In the genomic region with DNA sequence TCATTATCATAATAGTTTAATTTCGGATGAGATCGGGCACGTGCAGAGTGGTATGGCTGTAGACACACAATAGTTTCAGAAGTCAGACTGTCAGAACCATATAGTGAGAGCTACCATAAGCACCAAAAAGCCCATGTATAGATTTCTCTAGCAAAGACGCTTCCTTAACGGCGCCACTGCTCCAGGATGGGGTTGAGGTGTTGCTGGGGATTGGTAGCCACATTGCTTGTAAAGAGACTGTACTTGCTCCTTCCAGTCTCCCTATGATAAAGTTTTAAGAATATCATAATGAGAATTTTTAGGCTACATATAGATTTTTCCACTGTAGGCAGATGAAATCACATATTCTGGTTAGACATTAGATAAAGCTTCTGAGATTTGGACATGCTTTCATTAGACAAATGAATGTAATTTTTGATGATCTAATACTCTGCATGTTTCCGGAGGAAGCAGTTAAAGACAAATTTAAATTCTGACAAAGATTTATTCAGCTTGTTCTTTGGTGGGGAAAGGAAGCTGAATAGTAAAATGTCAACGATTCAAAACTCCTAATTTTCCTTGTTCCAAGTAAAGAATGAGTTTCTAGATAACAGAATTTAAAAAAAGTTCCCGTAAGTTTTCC, we compare ENCODE assay signal across 18 cellular contexts.
DNase-seq lines count a peak whose midpoint lies in the region; ATAC-seq and TF ChIP-seq lines count a peak whose summit lies in the region.
"Had no signal": no experiment of that assay in that cellular context is flagged by ENCODE, and none has a peak within 500 bp of the region (broad histone marks: within the 10 kb centered on the region; RNA-seq: fewer than 3 reads in every experiment).

No MANE protein-coding gene starts in this region.

- TF ChIP-seq CTCF in SK-N-SH (IDR thresholded peaks at IDR 0.05) (no peak), foreskin keratinocyte (conservative IDR thresholded peaks at IDR 0.05) (no peak), smooth muscle cell (IDR thresholded peaks at IDR 0.05; ENCODE audit: borderline replicate concordance, insufficient read depth, poor library complexity, severe bottlenecking) (no peak)

- intact Hi-C loops in activated naive CD4-positive, alpha-beta T cell treated with anti-CD3 and anti-CD28 coated beads for 36 hours (cut with micrococcal nuclease), result loop anchor here (1.0 kb wide), 4 partner anchors 12 to 91 kb away; no protein-coding TSS in a partner anchor

- DNase-seq in activated naive CD4-positive, alpha-beta T cell treated with anti-CD3 and anti-CD28 coated beads for 36 hours, result no peak
- DNase-seq in activated naive CD4-positive, alpha-beta T cell (lab: John Stamatoyannopoulos, UW), result no peak
- DNase-seq in SK-N-SH (no peak), foreskin keratinocyte (no peak), smooth muscle cell (lab: John Stamatoyannopoulos, UW; ENCODE audit: unreplicated experiment) (no peak), COLO829 (ENCODE audit: low spot score) (no peak), putamen (ENCODE audit: low spot score) (no peak)
- DNase-seq: activated CD8-positive, alpha-beta T cell treated with anti-CD3 and anti-CD28 coated beads for 36 hours; activated effector memory CD4-positive, alpha-beta T cell treated with anti-CD3 and anti-CD28 coated beads, Interleukin-2, amount 50 U/mL, for 16 hours; glutamatergic neuron; left cardiac atrium; NCI-H146; NCI-H526 treated with DMSO at 0.1 percent for 48 hours had no signal

- H3K4me3 ChIP-seq in SK-N-SH (ENCODE audit: low read depth in 2 of 2, low read length in 1 of 2) (peak overlapping the region; percentile 17 to 33; a peak in 2 of 4 replicates), smooth muscle cell (no peak overlapping the region)
- H3K4me3 ChIP-seq: HAP-1, suprapubic skin had no signal

- peaks cover 0 to 34% of the 10 kb centered on the region in 2 experiments; a peak in 3 of 4 replicates for H3K4me1 ChIP-seq in SK-N-SH (ENCODE audit: control insufficient read depth in 1 of 2, insufficient read depth in 2 of 2, low read depth in 1 of 2, low read length in 1 of 2)
- H3K4me1 ChIP-seq in foreskin keratinocyte, result peaks cover 17% of the 10 kb centered on the region
- H3K4me1 ChIP-seq in smooth muscle cell (ENCODE audit: low read depth), result peaks cover 5% of the 10 kb centered on the region
- H3K4me1 ChIP-seq: HAP-1, suprapubic skin had no signal

- H3K79me2 ChIP-seq in SK-N-SH (ENCODE audit: insufficient read depth) (peaks cover 48% of the 10 kb centered on the region), smooth muscle cell (ENCODE audit: low read depth) (no peaks in the 10 kb centered on the region)

- H3K27me3 ChIP-seq in SK-N-SH (ENCODE audit: insufficient read depth) (no peaks in the 10 kb centered on the region), foreskin keratinocyte (no peaks in the 10 kb centered on the region), smooth muscle cell (ENCODE audit: low read depth) (no peaks in the 10 kb centered on the region)
- H3K27me3 ChIP-seq: neutrophil, suprapubic skin had no signal

- no peaks in the 10 kb centered on the region for H3K9me2 ChIP-seq in SK-N-SH

- peak overlapping the region; percentile 8 for H2AFZ ChIP-seq in SK-N-SH (ENCODE audit: low read depth)
- H2AFZ ChIP-seq in smooth muscle cell (ENCODE audit: low read depth), result peak overlapping the region; percentile 50

- H3K9ac ChIP-seq in SK-N-SH (peak overlapping the region; percentile 82), smooth muscle cell (ENCODE audit: low read depth) (peak overlapping the region; percentile 65)

- H3K27me3 Mint-ChIP-seq in activated naive CD4-positive, alpha-beta T cell treated with anti-CD3 and anti-CD28 coated beads for 36 hours (ENCODE audit: low read depth), result no peaks in the 10 kb centered on the region

- H3K36me3 Mint-ChIP-seq in activated naive CD4-positive, alpha-beta T cell treated with anti-CD3 and anti-CD28 coated beads for 36 hours (ENCODE audit: low read depth), result no peaks in the 10 kb centered on the region

- H3K4me1 Mint-ChIP-seq in activated naive CD4-positive, alpha-beta T cell treated with anti-CD3 and anti-CD28 coated beads for 36 hours (ENCODE audit: low read depth), result peaks cover 30% of the 10 kb centered on the region

- peaks cover 2% of the 10 kb centered on the region for H3K9me3 Mint-ChIP-seq in activated naive CD4-positive, alpha-beta T cell treated with anti-CD3 and anti-CD28 coated beads for 36 hours

- H3F3A ChIP-seq in SK-N-SH (replicated peaks; ENCODE audit: insufficient read depth) (peaks cover 37% of the 10 kb centered on the region), smooth muscle cell (ENCODE audit: low read depth) (peaks cover 7% of the 10 kb centered on the region)

- no peak overlapping the region for H3K4me3 Mint-ChIP-seq in activated naive CD4-positive, alpha-beta T cell treated with anti-CD3 and anti-CD28 coated beads for 36 hours
- H3K4me3 Mint-ChIP-seq: activated CD8-positive, alpha-beta T cell treated with anti-CD3 and anti-CD28 coated beads for 36 hours had no signal

- no peaks in the 10 kb centered on the region for H3K9me3 ChIP-seq in SK-N-SH
- no peaks in the 10 kb centered on the region for H3K9me3 ChIP-seq in smooth muscle cell (replicated peaks; ENCODE audit: low read depth)
- H3K9me3 ChIP-seq: HAP-1, neutrophil, suprapubic skin had no signal

- H3K27ac Mint-ChIP-seq in activated naive CD4-positive, alpha-beta T cell treated with anti-CD3 and anti-CD28 coated beads for 36 hours, result peak overlapping the region; percentile 75
- H3K27ac Mint-ChIP-seq: activated CD8-positive, alpha-beta T cell treated with anti-CD3 and anti-CD28 coated beads for 36 hours had no signal

- H3K27ac ChIP-seq in SK-N-SH (ENCODE audit: low read depth in 2 of 2, low read length in 1 of 2) (peak overlapping the region; percentile 50 to 98; a peak in 3 of 4 replicates), foreskin keratinocyte (peak overlapping the region; percentile 19), smooth muscle cell (ENCODE audit: low read depth) (peak overlapping the region; percentile 99)
- H3K27ac ChIP-seq: HL-60, neutrophil had no signal

- no peak for TF ChIP-seq RAD21 in SK-N-SH (IDR thresholded peaks at IDR 0.05; ENCODE audit: low read length)

- ATAC-seq in foreskin keratinocyte (no peak), HG03432 (IDR thresholded peaks at IDR 0.05; ENCODE audit: unreplicated experiment) (no peak)
- ATAC-seq: activated CD8-positive, alpha-beta T cell treated with anti-CD3 and anti-CD28 coated beads for 36 hours had no signal

- peak overlapping the region; percentile 70 for H3K4me2 ChIP-seq in SK-N-SH
- peak overlapping the region; percentile 72 for H3K4me2 ChIP-seq in smooth muscle cell

- POLR2A ChIA-PET in SK-N-SH (lab: Yijun Ruan, JAX), result no interaction called here

- H4K20me1 ChIP-seq in SK-N-SH (ENCODE audit: insufficient read depth) (no peaks in the 10 kb centered on the region), smooth muscle cell (ENCODE audit: low read depth) (no peaks in the 10 kb centered on the region)

- no peak for TF ChIP-seq EP300 in SK-N-SH (IDR thresholded peaks at IDR 0.05; ENCODE audit: borderline replicate concordance in 1 of 2, low read depth in 1 of 2, low read length in 1 of 2)

- CTCF ChIA-PET in activated naive CD4-positive, alpha-beta T cell treated with anti-CD3 and anti-CD28 coated beads for 36 hours (lab: Charles Lee), result interaction anchor here (0.6 to 1.6 kb wide), 2 partner anchors 10 to 35 kb away, joined by 3 to 10 read pairs; no protein-coding TSS in a partner anchor
- CTCF ChIA-PET in SK-N-SH (lab: Yijun Ruan, JAX), result no interaction called here

- WGBS in SK-N-SH (ENCODE audit: low lambda C conversion rate), result 26% methylated on average over 9 of the region's 9 CpGs
- 66% methylated on average over 9 of the region's 9 CpGs for WGBS in smooth muscle cell (ENCODE audit: low lambda C conversion rate)

- H3K36me3 ChIP-seq in SK-N-SH (replicated peaks in 1 of 2; ENCODE audit: control insufficient read depth in 1 of 2, insufficient read depth in 2 of 2, low read length in 1 of 2) (no peaks in the 10 kb centered on the region), smooth muscle cell (ENCODE audit: low read depth) (no peaks in the 10 kb centered on the region)
- H3K36me3 ChIP-seq: HAP-1, neutrophil, suprapubic skin had no signal

TF ChIP-seq in SK-N-SH, 30 proteins besides CTCF, POLR2A, EP300 and RAD21:
- TF ChIP-seq FOXM1 (IDR thresholded peaks at IDR 0.05; ENCODE audit: low read depth) (0 out of 2 replicates have a peak, but pooled peaks have one; percentile 39), EZH2phosphoT487 (IDR thresholded peaks at IDR 0.05; ENCODE audit: borderline replicate concordance, low read depth) (no peak)
TF ChIP-seq in SK-N-SH: peak in this region for 1.

Comparison
In these comparisons a context has a peak if more than half of its experiments do, and no peak if none do; other contexts are left out.
1. H3K27ac ChIP-seq: peak in every context shown above with its lines; median percentile 99 in smooth muscle cell; 74 in SK-N-SH; 19 in foreskin keratinocyte.